In genomic region chr16:79301036-79301435, GRCh38 we compare ENCODE assay signal across 15 cellular contexts.
"Had no signal": no experiment of that assay in that cellular context is flagged by ENCODE, and none has a peak within 500 bp of the region (broad histone marks: within the 10 kb centered on the region; RNA-seq: fewer than 3 reads in every experiment).

No MANE protein-coding gene starts in this region.

- FAIRE-seq: endothelial cell of umbilical vein, islet of Langerhans had no signal

- H3K9me3 ChIP-seq: colonic mucosa, esophagus squamous epithelium, stomach, testis had no signal

- H3K27me3 ChIP-seq: colonic mucosa, stomach, testis had no signal

- H3K4me1 ChIP-seq: colonic mucosa, testis had no signal

- DNase-seq: activated CD4-positive, alpha-beta T cell treated with anti-CD3 and anti-CD28 coated beads, Interleukin-2, amount 50 U/mL, for 1 hour; activated naive CD8-positive, alpha-beta T cell treated with anti-CD3 and anti-CD28 coated beads, Interleukin-2, amount 10 ng/mL, durations not matched to agents 7 days and 5 days; central memory CD4-positive, alpha-beta T cell; colonic mucosa; esophagus squamous epithelium; left colon; stimulated activated CD4-positive, alpha-beta T cell treated with anti-CD3 and anti-CD28 coated beads, Interleukin-1b, Interleukin-23, amount 100 ng/mL, for 48 hours; stomach; testis had no signal

- ATAC-seq: left colon had no signal

- H3K27ac Mint-ChIP-seq: activated naive CD8-positive, alpha-beta T cell treated with anti-CD3 and anti-CD28 coated beads, Interleukin-2, amount 10 ng/mL, durations not matched to agents 7 days and 5 days; activated T-helper 1 cell treated with anti-CD3 and anti-CD28 coated beads, Interleukin-12 subunit alpha, Interleukin-12 subunit beta, Interleukin-2, Interleukin-4 antibody, amounts not matched to agents 30 ng/mL and 10 ng/mL and 1 ng/mL, durations not matched to agents 14 hours and 24 hours and 36 hours; mesothelial cell of epicardium had no signal

- H3K9me3 Mint-ChIP-seq: activated naive CD8-positive, alpha-beta T cell treated with anti-CD3 and anti-CD28 coated beads, Interleukin-2, amount 10 ng/mL, durations not matched to agents 7 days and 5 days; activated T-helper 1 cell treated with anti-CD3 and anti-CD28 coated beads, Interleukin-12 subunit alpha, Interleukin-12 subunit beta, Interleukin-2, Interleukin-4 antibody, amounts not matched to agents 30 ng/mL and 10 ng/mL and 1 ng/mL, durations not matched to agents 14 hours and 24 hours and 36 hours; mesothelial cell of epicardium had no signal

- H3K4me3 ChIP-seq: colonic mucosa, esophagus squamous epithelium, lung, stomach, testis had no signal

- H3K4me3 Mint-ChIP-seq: activated naive CD8-positive, alpha-beta T cell treated with anti-CD3 and anti-CD28 coated beads, Interleukin-2, amount 10 ng/mL, durations not matched to agents 7 days and 5 days; activated T-helper 1 cell treated with anti-CD3 and anti-CD28 coated beads, Interleukin-12 subunit alpha, Interleukin-12 subunit beta, Interleukin-2, Interleukin-4 antibody, amounts not matched to agents 30 ng/mL and 10 ng/mL and 1 ng/mL, durations not matched to agents 14 hours and 24 hours and 36 hours; mesothelial cell of epicardium had no signal

- H3K27ac ChIP-seq: colonic mucosa, esophagus squamous epithelium, stomach, testis had no signal

- H3K36me3 Mint-ChIP-seq: activated naive CD8-positive, alpha-beta T cell treated with anti-CD3 and anti-CD28 coated beads, Interleukin-2, amount 10 ng/mL, durations not matched to agents 7 days and 5 days; brain; mesothelial cell of epicardium had no signal

- H3K36me3 ChIP-seq: colonic mucosa, esophagus squamous epithelium, stomach had no signal
